ENCODE assay signal across 8 cellular contexts in genomic region chr4:76984127-76984526, GRCh38. TPM values are rescaled to one million over a fixed set of nuclear protein-coding genes. Genes with fewer than 3 reads are reported as not detected.
A peak's percentile ranks its signal among the peaks of the same experiment; 100 is the strongest.
DNase-seq lines count a peak whose midpoint lies in the region; ATAC-seq and TF ChIP-seq lines count a peak whose summit lies in the region.

No MANE protein-coding gene starts in this region.

- no peak overlapping the region for H3K4me3 ChIP-seq in PC-3 (ENCODE audit: low read length)
- H3K4me3 ChIP-seq in esophagus squamous epithelium = peak overlapping the region in 1 of 4 donors; percentile 0
- no peak overlapping the region for H3K4me3 ChIP-seq in sigmoid colon

- no TSS peak for BruUV-seq in PC-3 (replicated peaks; lab: Mats Ljungman, UMichigan)

- H4K20me1 ChIP-seq in PC-3 (ENCODE audit: low read length) = no peaks in the 10 kb centered on the region

- H3K9ac ChIP-seq in PC-3 (ENCODE audit: low read length) = no peak overlapping the region

- no peaks in the 10 kb centered on the region for H3K36me3 ChIP-seq in PC-3 (ENCODE audit: low read depth, low read length)
- H3K36me3 ChIP-seq in esophagus squamous epithelium = no peaks in the 10 kb centered on the region
- H3K36me3 ChIP-seq in sigmoid colon = no peaks in the 10 kb centered on the region

- H3K4me2 ChIP-seq in PC-3 (ENCODE audit: low read length) = no peak overlapping the region

- H3K27ac ChIP-seq in PC-3 (ENCODE audit: low read length) = no peak overlapping the region
- H3K27ac ChIP-seq in esophagus squamous epithelium = peak overlapping the region; percentile 19 to 82 (median 72)
- H3K27ac ChIP-seq in sigmoid colon = peak overlapping the region; percentile 40 to 72 (median 67)

- peak; percentile 37 for DNase-seq in GM10266 (ENCODE audit: extremely low spot score)
- peak; percentile 21 for DNase-seq in PC-3
- no peak for DNase-seq in esophagus squamous epithelium (lab: John Stamatoyannopoulos, UW)
- peak; percentile 77 for DNase-seq in sigmoid colon
- no peak for DNase-seq in NCI-H2107 (lab: John Stamatoyannopoulos, UW)

- H3K9me3 ChIP-seq in PC-3 (ENCODE audit: low read length) (no peaks in the 10 kb centered on the region), esophagus squamous epithelium (no peaks in the 10 kb centered on the region), sigmoid colon (no peaks in the 10 kb centered on the region)

- H2AFZ ChIP-seq in PC-3 (ENCODE audit: low read length) = no peak overlapping the region

- 60 to 73% methylated on average over 3 of the region's 3 CpGs for WGBS in esophagus squamous epithelium, 2 donors
- WGBS in sigmoid colon, 2 donors = 36 to 82% methylated on average over 3 of the region's 3 CpGs

- intact Hi-C loops in PC-3 (cut with micrococcal nuclease) (no loop called here), esophagus squamous epithelium (cut with DNase I) (no loop called here), sigmoid colon (cut with DNase I) (no loop called here)

- H3K9me2 ChIP-seq in PC-3 (replicated peaks; ENCODE audit: low read length) = no peaks in the 10 kb centered on the region

- TF ChIP-seq CTCF in GM10266 (IDR thresholded peaks at IDR 0.05; ENCODE audit: control insufficient read depth, insufficient read depth, low read depth, missing control alignments) = peak; percentile 45
- peak; percentile 46; the same call in 1 of the 2 replicates for TF ChIP-seq CTCF in PC-3 (conservative IDR thresholded peaks at IDR 0.05; ENCODE audit: low read depth, low read length)
- TF ChIP-seq CTCF in esophagus squamous epithelium (IDR thresholded peaks at IDR 0.05) = peak in 2 of 6 experiments; percentile 27 to 31
- no peak for TF ChIP-seq CTCF in sigmoid colon (IDR thresholded peaks at IDR 0.05)

- POLR2A ChIA-PET in PC-3 (lab: Charles Lee; ENCODE audit: unreplicated experiment) = no interaction called here

- H3F3A ChIP-seq in PC-3 (ENCODE audit: low read length, unreplicated experiment) = no peaks in the 10 kb centered on the region

- peak in 1 of 4 donors; percentile 35 for TF ChIP-seq EP300 in sigmoid colon (IDR thresholded peaks at IDR 0.05)

- CTCF ChIA-PET in PC-3 (lab: Charles Lee) = no interaction called here

- no peaks in the 10 kb centered on the region for H3K27me3 ChIP-seq in PC-3 (ENCODE audit: low read length)
- H3K27me3 ChIP-seq in esophagus squamous epithelium = no peaks in the 10 kb centered on the region
- no peaks in the 10 kb centered on the region for H3K27me3 ChIP-seq in sigmoid colon

- no peak for TF ChIP-seq POLR2A in esophagus squamous epithelium (IDR thresholded peaks at IDR 0.05)
- TF ChIP-seq POLR2A in sigmoid colon (IDR thresholded peaks at IDR 0.05) = no peak

- ATAC-seq in GM21737 (IDR thresholded peaks at IDR 0.05; ENCODE audit: unreplicated experiment) = peak; percentile 51
- ATAC-seq in PC-3 = peak; percentile 22; the same call in 1 of the 2 replicates
- no peak for ATAC-seq in HG02840 (IDR thresholded peaks at IDR 0.05; ENCODE audit: low FRiP score, unreplicated experiment)
- no peak for ATAC-seq in HG03196 (IDR thresholded peaks at IDR 0.05; ENCODE audit: unreplicated experiment)

- H3K79me2 ChIP-seq in PC-3 (ENCODE audit: low read length) = peaks cover 43% of the 10 kb centered on the region

- H3K4me1 ChIP-seq in PC-3 (ENCODE audit: insufficient read depth, low read length) = peaks cover 18% of the 10 kb centered on the region
- H3K4me1 ChIP-seq in esophagus squamous epithelium = peaks cover 4 to 95% (median 22%) of the 10 kb centered on the region in 3 donors
- peaks cover 0 to 27% (median 17%) of the 10 kb centered on the region in 4 donors for H3K4me1 ChIP-seq in sigmoid colon

RNA-seq across cellular contexts. Expression of gene SEPTIN11, which starts 34.6 kb away (rescaled TPM):
- 39.0 and 46.0 TPM in 2 replicates for total RNA-seq in PC-3 (2014; rRNA removed)
- 10 to 100 TPM; 10.4 to 56.6 (median 36.3) TPM for total RNA-seq in esophagus squamous epithelium
- total RNA-seq in sigmoid colon = 100 to 1,000 TPM in 2 of 4 donors, 10 to 100 TPM in 2; 43.0 to 143 (median 107) TPM
- 10 to 100 TPM; 36.4 to 46.2 (median 46.0) TPM for polyA plus RNA-seq in sigmoid colon

Comparison
In these comparisons a context has a peak if more than half of its experiments do, and no peak if none do; other contexts are left out.
1. DNase-seq: peak in GM10266 (single experiment), PC-3 (single experiment) and sigmoid colon (single experiment); none in esophagus squamous epithelium (single experiment) and NCI-H2107 (single experiment).
2. CTCF ChIP-seq: peak in GM10266 (single experiment) and PC-3 (single experiment); none in sigmoid colon (0 of 4).
3. ATAC-seq: peak in GM21737 (single experiment) and PC-3 (single experiment); none in HG02840 (single experiment) and HG03196 (single experiment).